In the genomic region with DNA sequence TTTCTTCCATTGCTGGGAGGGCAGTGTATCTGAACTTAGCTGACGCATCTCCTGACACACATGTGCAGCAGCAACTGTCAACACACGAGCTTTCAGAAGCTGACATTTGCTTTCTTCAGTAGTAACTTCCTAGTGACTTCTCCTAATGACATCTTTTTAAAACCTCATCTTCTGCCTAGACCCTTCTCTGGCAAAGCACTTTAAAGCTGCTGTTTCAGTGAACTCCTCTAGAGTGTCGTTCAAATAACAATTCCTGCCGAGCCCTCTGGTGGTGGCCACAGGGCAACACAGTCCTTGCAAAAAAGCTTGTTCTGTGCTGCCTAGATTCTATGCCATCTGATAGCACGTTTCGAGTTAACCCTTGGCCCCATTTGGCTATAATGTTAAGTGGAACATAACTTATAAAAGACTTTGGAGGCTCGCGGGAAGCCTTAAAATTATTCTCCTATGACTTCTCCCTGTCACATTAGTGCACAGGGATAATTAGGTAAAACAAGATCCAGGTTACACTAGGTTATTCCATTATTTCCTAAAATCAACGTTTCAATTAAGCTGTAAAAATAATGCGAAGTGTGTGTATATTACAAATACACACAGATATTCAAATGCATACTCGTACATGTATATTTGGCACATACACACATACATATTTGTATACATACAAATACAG, we compare ENCODE assay signal across 9 cellular contexts.
DNase-seq lines count a peak whose midpoint lies in the region; ATAC-seq, FAIRE-seq and TF ChIP-seq lines count a peak whose summit lies in the region.
"Had no signal": no experiment of that assay in that cellular context is flagged by ENCODE, and none has a peak within 500 bp of the region (broad histone marks: within the 10 kb centered on the region; RNA-seq: fewer than 3 reads in every experiment).

No MANE protein-coding gene starts in this region.

- no peak overlapping the region for H2AFZ ChIP-seq in PC-3 (ENCODE audit: low read length)

- POLR2A ChIA-PET in PC-3 (lab: Charles Lee; ENCODE audit: unreplicated experiment) = no interaction called here

- BruUV-seq in PC-3 (replicated peaks; lab: Mats Ljungman, UMichigan) = no TSS peak

- TF ChIP-seq CTCF in GM13976 (IDR thresholded peaks at IDR 0.05; ENCODE audit: borderline replicate concordance, control extremely low read depth, extremely low read depth, insufficient read depth, missing control alignments) (peak; percentile 20), PC-3 (conservative IDR thresholded peaks at IDR 0.05; ENCODE audit: low read depth, low read length) (peak; percentile 77), esophagus muscularis mucosa (IDR thresholded peaks at IDR 0.05) (peak in 2 of 3 experiments; percentile 39 to 50)

- H3K9me2 ChIP-seq in PC-3 (replicated peaks; ENCODE audit: low read length) = no peaks in the 10 kb centered on the region

- no peak for TF ChIP-seq POLR2A in esophagus muscularis mucosa (IDR thresholded peaks at IDR 0.05; ENCODE audit: low read depth)

- peak; percentile 60 for ATAC-seq in HG03520 (IDR thresholded peaks at IDR 0.05; ENCODE audit: unreplicated experiment)
- peak; percentile 88 for ATAC-seq in PC-3
- ATAC-seq in HG03521 (IDR thresholded peaks at IDR 0.05; ENCODE audit: unreplicated experiment) = no peak
- ATAC-seq: stimulated activated naive CD8-positive, alpha-beta T cell treated with anti-CD3 and anti-CD28 coated beads, Interleukin-15, amount 100 ng/mL, for 72 hours had no signal

- H3K9me3 ChIP-seq in PC-3 (ENCODE audit: low read length) = no peaks in the 10 kb centered on the region
- H3K9me3 ChIP-seq in esophagus muscularis mucosa = no peaks in the 10 kb centered on the region

- no peaks in the 10 kb centered on the region for H3F3A ChIP-seq in PC-3 (ENCODE audit: low read length, unreplicated experiment)

- H3K4me3 ChIP-seq in PC-3 (ENCODE audit: low read length) = no peak overlapping the region
- H3K4me3 ChIP-seq in esophagus muscularis mucosa = no peak overlapping the region

- intact Hi-C loops in PC-3 (cut with micrococcal nuclease) (loop anchor here (5.0 kb wide), 1 partner anchor 274 kb away; no protein-coding TSS in a partner anchor), esophagus muscularis mucosa (cut with DNase I) (no loop called here)

- no peaks in the 10 kb centered on the region for H3K79me2 ChIP-seq in PC-3 (ENCODE audit: low read length)

- H3K27me3 ChIP-seq in PC-3 (ENCODE audit: low read length) (no peaks in the 10 kb centered on the region), esophagus muscularis mucosa (no peaks in the 10 kb centered on the region)

- no peak for TF ChIP-seq EP300 in esophagus muscularis mucosa (IDR thresholded peaks at IDR 0.05)

- 57% methylated on average over 11 of the region's 11 CpGs for WGBS in esophagus muscularis mucosa

- no peak overlapping the region for H3K9ac ChIP-seq in PC-3 (ENCODE audit: low read length)

- no peak overlapping the region for H3K4me2 ChIP-seq in PC-3 (ENCODE audit: low read length)

- CTCF ChIA-PET in PC-3 (lab: Charles Lee) = interaction anchor here (0.5 to 0.6 kb wide), 3 partner anchors 29 to 451 kb away, joined by 3 read pairs; no protein-coding TSS in a partner anchor

- DNase-seq in GM13976 (ENCODE audit: low spot score) (no peak), PC-3 (peak; percentile 69), esophagus muscularis mucosa (ENCODE audit: extremely low spot score) (no peak), non-pigmented ciliary epithelial cell (ENCODE audit: low read depth) (peak; percentile 23), amniotic stem cell (lab: John Stamatoyannopoulos, UW) (no peak)

- H3K27ac ChIP-seq in PC-3 (ENCODE audit: low read length) = no peak overlapping the region
- no peak overlapping the region for H3K27ac ChIP-seq in esophagus muscularis mucosa (replicated peaks in 1 of 4)

- H3K4me1 ChIP-seq in PC-3 (ENCODE audit: insufficient read depth, low read length) (no peaks in the 10 kb centered on the region), esophagus muscularis mucosa (peaks cover 0 to 8% (median 3%) of the 10 kb centered on the region in 4 donors)

- in situ Hi-C loops in GM13976 (cut with MboI; ENCODE audit: low sequenced_read_pairs, unreplicated experiment) = no loop called here

- H3K36me3 ChIP-seq in PC-3 (ENCODE audit: low read depth, low read length) (no peaks in the 10 kb centered on the region), esophagus muscularis mucosa (no peaks in the 10 kb centered on the region)

- FAIRE-seq in A204.1 (lab: Jason Lieb, UNC) = peak; percentile 64

- no peaks in the 10 kb centered on the region for H4K20me1 ChIP-seq in PC-3 (ENCODE audit: low read length)

Comparison
In these comparisons a context has a peak if more than half of its experiments do, and no peak if none do; other contexts are left out.
1. DNase-seq: peak in PC-3 (single experiment) and non-pigmented ciliary epithelial cell (single experiment); none in GM13976 (single experiment), esophagus muscularis mucosa (single experiment) and amniotic stem cell (single experiment).
2. CTCF ChIP-seq: peak in every context shown above with its lines; median percentile 77 in PC-3; 44 in esophagus muscularis mucosa; 20 in GM13976.